ENCODE assay signal across 1 cellular context in the genomic region with DNA sequence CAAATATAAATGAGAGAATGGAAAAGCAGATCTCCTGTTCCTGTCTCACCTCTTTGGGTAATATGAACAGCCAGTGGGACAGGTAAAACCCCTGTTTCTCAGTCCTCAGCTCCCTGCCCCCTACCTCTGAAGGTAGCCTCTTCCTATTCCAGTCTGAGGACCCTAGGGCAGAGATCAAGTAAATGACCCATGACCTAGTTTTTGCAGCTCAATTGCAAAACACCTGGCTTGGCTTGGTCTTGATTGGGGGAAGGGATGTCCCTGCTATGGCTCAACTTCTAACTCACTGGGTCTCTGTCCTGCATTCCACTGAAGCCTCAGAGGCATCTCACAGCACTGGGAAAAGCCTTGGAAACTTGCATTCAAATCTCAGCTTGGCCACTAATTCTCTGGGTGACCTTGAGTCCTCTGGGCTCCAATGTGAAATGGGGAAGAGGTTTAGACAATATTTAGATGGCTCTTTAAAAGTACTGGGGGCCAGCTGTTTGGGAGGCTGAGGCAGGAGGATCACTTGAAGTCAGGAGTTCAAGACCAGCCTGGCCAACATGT.
A peak's percentile ranks its signal among the peaks of the same experiment; 100 is the strongest.
TF ChIP-seq lines count a peak whose summit lies in the region.

No MANE protein-coding gene starts in this region.

TF ChIP-seq in HepG2, 621 proteins besides CTCF, POLR2A, EP300 and RAD21 (continues in another document):
- peak; percentile 83 for TF ChIP-seq RARA (CRISPR knock-in tag; IDR thresholded peaks at IDR 0.05)
- no peak for TF ChIP-seq CENPX (CRISPR knock-in tag; IDR thresholded peaks at IDR 0.05)
- no peak for TF ChIP-seq NFATC3 (CRISPR knock-in tag; IDR thresholded peaks at IDR 0.05)
- no peak for TF ChIP-seq KMT2B (CRISPR knock-in tag; IDR thresholded peaks at IDR 0.05)
- TF ChIP-seq TEAD2 (CRISPR knock-in tag; IDR thresholded peaks at IDR 0.05) = 0 out of 2 replicates have a peak, but pooled peaks have one; percentile 17
- TF ChIP-seq, protein P1, sequence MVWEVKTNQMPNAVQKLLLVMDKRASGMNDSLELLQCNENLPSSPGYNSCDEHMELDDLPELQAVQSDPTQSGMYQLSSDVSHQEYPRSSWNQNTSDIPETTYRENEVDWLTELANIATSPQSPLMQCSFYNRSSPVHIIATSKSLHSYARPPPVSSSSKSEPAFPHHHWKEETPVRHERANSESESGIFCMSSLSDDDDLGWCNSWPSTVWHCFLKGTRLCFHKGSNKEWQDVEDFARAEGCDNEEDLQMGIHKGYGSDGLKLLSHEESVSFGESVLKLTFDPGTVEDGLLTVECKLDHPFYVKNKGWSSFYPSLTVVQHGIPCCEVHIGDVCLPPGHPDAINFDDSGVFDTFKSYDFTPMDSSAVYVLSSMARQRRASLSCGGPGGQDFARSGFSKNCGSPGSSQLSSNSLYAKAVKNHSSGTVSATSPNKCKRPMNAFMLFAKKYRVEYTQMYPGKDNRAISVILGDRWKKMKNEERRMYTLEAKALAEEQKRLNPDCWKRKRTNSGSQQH (CRISPR knock-in tag; IDR thresholded peaks at IDR 0.05; ENCODE audit: low read depth) = no peak
- TF ChIP-seq RORA (CRISPR knock-in tag; IDR thresholded peaks at IDR 0.05) = peak; percentile 89; the same call in 1 of the 2 replicates
- TF ChIP-seq ZNF180 (CRISPR knock-in tag; IDR thresholded peaks at IDR 0.05; ENCODE audit: borderline replicate concordance, low read depth) = no peak
- TF ChIP-seq, protein P2, sequence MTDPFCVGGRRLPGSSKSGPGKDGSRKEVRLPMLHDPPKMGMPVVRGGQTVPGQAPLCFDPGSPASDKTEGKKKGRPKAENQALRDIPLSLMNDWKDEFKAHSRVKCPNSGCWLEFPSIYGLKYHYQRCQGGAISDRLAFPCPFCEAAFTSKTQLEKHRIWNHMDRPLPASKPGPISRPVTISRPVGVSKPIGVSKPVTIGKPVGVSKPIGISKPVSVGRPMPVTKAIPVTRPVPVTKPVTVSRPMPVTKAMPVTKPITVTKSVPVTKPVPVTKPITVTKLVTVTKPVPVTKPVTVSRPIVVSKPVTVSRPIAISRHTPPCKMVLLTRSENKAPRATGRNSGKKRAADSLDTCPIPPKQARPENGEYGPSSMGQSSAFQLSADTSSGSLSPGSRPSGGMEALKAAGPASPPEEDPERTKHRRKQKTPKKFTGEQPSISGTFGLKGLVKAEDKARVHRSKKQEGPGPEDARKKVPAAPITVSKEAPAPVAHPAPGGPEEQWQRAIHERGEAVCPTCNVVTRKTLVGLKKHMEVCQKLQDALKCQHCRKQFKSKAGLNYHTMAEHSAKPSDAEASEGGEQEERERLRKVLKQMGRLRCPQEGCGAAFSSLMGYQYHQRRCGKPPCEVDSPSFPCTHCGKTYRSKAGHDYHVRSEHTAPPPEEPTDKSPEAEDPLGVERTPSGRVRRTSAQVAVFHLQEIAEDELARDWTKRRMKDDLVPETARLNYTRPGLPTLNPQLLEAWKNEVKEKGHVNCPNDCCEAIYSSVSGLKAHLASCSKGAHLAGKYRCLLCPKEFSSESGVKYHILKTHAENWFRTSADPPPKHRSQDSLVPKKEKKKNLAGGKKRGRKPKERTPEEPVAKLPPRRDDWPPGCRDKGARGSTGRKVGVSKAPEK (CRISPR knock-in tag; IDR thresholded peaks at IDR 0.05; ENCODE audit: borderline replicate concordance) = no peak
- peak; percentile 57; the same call in 1 of the 2 replicates for TF ChIP-seq ZMYM4 (CRISPR knock-in tag; IDR thresholded peaks at IDR 0.05)
- no peak for TF ChIP-seq TOE1 (CRISPR knock-in tag; IDR thresholded peaks at IDR 0.05)
- TF ChIP-seq, protein P3, sequence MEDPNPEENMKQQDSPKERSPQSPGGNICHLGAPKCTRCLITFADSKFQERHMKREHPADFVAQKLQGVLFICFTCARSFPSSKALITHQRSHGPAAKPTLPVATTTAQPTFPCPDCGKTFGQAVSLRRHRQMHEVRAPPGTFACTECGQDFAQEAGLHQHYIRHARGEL (CRISPR knock-in tag; IDR thresholded peaks at IDR 0.05) = no peak
- TF ChIP-seq ZEB1 (IDR thresholded peaks at IDR 0.05; ENCODE audit: insufficient replicate concordance, low read depth) = peak; percentile 56
- no peak for TF ChIP-seq SCMH1 (CRISPR knock-in tag; IDR thresholded peaks at IDR 0.05; ENCODE audit: borderline replicate concordance)
- TF ChIP-seq, protein P4, sequence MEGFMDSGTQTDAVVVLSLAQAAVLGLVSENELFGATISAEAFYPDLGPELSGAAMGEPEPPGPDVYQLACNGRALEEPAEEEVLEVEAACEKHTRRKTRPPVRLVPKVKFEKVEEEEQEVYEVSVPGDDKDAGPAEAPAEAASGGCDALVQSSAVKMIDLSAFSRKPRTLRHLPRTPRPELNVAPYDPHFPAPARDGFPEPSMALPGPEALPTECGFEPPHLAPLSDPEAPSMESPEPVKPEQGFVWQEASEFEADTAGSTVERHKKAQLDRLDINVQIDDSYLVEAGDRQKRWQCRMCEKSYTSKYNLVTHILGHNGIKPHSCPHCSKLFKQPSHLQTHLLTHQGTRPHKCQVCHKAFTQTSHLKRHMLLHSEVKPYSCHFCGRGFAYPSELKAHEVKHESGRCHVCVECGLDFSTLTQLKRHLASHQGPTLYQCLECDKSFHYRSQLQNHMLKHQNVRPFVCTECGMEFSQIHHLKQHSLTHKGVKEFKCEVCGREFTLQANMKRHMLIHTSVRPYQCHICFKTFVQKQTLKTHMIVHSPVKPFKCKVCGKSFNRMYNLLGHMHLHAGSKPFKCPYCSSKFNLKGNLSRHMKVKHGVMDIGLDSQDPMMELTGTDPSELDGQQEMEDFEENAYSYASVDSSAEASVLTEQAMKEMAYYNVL (CRISPR knock-in tag; IDR thresholded peaks at IDR 0.05; ENCODE audit: borderline replicate concordance) = no peak
- TF ChIP-seq ZNF33A (CRISPR knock-in tag; IDR thresholded peaks at IDR 0.05; ENCODE audit: borderline replicate concordance) = no peak
- TF ChIP-seq ZNF343 (CRISPR knock-in tag; IDR thresholded peaks at IDR 0.05) = no peak
- TF ChIP-seq ZNF235 (CRISPR knock-in tag; IDR thresholded peaks at IDR 0.05; ENCODE audit: borderline replicate concordance) = no peak
- peak; percentile 99 for TF ChIP-seq HNF4A (CRISPR knock-in tag; IDR thresholded peaks at IDR 0.05)
- TF ChIP-seq, protein P5, sequence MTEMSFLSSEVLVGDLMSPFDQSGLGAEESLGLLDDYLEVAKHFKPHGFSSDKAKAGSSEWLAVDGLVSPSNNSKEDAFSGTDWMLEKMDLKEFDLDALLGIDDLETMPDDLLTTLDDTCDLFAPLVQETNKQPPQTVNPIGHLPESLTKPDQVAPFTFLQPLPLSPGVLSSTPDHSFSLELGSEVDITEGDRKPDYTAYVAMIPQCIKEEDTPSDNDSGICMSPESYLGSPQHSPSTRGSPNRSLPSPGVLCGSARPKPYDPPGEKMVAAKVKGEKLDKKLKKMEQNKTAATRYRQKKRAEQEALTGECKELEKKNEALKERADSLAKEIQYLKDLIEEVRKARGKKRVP (CRISPR knock-in tag; IDR thresholded peaks at IDR 0.05) = no peak
- TF ChIP-seq ZFY (CRISPR knock-in tag; IDR thresholded peaks at IDR 0.05) = no peak; the same call in 1 of the 2 replicates
- TF ChIP-seq PCBP2 (optimal IDR thresholded peaks at IDR 0.05; ENCODE audit: low read depth, low read length, poor library complexity, severe bottlenecking) = no peak
- TF ChIP-seq, protein P6, sequence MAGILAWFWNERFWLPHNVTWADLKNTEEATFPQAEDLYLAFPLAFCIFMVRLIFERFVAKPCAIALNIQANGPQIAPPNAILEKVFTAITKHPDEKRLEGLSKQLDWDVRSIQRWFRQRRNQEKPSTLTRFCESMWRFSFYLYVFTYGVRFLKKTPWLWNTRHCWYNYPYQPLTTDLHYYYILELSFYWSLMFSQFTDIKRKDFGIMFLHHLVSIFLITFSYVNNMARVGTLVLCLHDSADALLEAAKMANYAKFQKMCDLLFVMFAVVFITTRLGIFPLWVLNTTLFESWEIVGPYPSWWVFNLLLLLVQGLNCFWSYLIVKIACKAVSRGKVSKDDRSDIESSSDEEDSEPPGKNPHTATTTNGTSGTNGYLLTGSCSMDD (CRISPR knock-in tag; IDR thresholded peaks at IDR 0.05) = no peak
- TF ChIP-seq ADNP (CRISPR knock-in tag; IDR thresholded peaks at IDR 0.05) = no peak
- no peak for TF ChIP-seq ZNF567 (CRISPR knock-in tag; IDR thresholded peaks at IDR 0.05; ENCODE audit: borderline replicate concordance)
- TF ChIP-seq RXRA (CRISPR knock-in tag; IDR thresholded peaks at IDR 0.05) = peak; percentile 96
- no peak for TF ChIP-seq CHD2 (IDR thresholded peaks at IDR 0.05; ENCODE audit: low read depth, low read length)
- TF ChIP-seq ZNF605 (CRISPR knock-in tag; IDR thresholded peaks at IDR 0.05) = no peak
- no peak for TF ChIP-seq SMARCC2 (IDR thresholded peaks at IDR 0.05)
- no peak for TF ChIP-seq ZSCAN30 (CRISPR knock-in tag; IDR thresholded peaks at IDR 0.05)
- TF ChIP-seq, protein P7, sequence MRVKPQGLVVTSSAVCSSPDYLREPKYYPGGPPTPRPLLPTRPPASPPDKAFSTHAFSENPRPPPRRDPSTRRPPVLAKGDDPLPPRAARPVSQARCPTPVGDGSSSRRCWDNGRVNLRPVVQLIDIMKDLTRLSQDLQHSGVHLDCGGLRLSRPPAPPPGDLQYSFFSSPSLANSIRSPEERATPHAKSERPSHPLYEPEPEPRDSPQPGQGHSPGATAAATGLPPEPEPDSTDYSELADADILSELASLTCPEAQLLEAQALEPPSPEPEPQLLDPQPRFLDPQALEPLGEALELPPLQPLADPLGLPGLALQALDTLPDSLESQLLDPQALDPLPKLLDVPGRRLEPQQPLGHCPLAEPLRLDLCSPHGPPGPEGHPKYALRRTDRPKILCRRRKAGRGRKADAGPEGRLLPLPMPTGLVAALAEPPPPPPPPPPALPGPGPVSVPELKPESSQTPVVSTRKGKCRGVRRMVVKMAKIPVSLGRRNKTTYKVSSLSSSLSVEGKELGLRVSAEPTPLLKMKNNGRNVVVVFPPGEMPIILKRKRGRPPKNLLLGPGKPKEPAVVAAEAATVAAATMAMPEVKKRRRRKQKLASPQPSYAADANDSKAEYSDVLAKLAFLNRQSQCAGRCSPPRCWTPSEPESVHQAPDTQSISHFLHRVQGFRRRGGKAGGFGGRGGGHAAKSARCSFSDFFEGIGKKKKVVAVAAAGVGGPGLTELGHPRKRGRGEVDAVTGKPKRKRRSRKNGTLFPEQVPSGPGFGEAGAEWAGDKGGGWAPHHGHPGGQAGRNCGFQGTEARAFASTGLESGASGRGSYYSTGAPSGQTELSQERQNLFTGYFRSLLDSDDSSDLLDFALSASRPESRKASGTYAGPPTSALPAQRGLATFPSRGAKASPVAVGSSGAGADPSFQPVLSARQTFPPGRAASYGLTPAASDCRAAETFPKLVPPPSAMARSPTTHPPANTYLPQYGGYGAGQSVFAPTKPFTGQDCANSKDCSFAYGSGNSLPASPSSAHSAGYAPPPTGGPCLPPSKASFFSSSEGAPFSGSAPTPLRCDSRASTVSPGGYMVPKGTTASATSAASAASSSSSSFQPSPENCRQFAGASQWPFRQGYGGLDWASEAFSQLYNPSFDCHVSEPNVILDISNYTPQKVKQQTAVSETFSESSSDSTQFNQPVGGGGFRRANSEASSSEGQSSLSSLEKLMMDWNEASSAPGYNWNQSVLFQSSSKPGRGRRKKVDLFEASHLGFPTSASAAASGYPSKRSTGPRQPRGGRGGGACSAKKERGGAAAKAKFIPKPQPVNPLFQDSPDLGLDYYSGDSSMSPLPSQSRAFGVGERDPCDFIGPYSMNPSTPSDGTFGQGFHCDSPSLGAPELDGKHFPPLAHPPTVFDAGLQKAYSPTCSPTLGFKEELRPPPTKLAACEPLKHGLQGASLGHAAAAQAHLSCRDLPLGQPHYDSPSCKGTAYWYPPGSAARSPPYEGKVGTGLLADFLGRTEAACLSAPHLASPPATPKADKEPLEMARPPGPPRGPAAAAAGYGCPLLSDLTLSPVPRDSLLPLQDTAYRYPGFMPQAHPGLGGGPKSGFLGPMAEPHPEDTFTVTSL (CRISPR knock-in tag; IDR thresholded peaks at IDR 0.05; ENCODE audit: borderline replicate concordance) = peak; percentile 63; the same call in 1 of the 2 replicates
- TF ChIP-seq, protein P8, sequence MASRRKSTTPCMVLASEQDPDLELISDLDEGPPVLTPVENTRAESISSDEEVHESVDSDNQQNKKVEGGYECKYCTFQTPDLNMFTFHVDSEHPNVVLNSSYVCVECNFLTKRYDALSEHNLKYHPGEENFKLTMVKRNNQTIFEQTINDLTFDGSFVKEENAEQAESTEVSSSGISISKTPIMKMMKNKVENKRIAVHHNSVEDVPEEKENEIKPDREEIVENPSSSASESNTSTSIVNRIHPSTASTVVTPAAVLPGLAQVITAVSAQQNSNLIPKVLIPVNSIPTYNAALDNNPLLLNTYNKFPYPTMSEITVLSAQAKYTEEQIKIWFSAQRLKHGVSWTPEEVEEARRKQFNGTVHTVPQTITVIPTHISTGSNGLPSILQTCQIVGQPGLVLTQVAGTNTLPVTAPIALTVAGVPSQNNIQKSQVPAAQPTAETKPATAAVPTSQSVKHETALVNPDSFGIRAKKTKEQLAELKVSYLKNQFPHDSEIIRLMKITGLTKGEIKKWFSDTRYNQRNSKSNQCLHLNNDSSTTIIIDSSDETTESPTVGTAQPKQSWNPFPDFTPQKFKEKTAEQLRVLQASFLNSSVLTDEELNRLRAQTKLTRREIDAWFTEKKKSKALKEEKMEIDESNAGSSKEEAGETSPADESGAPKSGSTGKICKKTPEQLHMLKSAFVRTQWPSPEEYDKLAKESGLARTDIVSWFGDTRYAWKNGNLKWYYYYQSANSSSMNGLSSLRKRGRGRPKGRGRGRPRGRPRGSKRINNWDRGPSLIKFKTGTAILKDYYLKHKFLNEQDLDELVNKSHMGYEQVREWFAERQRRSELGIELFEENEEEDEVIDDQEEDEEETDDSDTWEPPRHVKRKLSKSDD (CRISPR knock-in tag; IDR thresholded peaks at IDR 0.05; ENCODE audit: low read depth) = no peak
- TF ChIP-seq CREB1 (IDR thresholded peaks at IDR 0.05) = no peak
- peak; percentile 53; the same call in 1 of the 2 replicates for TF ChIP-seq CREB1 (CRISPR knock-in tag; IDR thresholded peaks at IDR 0.05)
- no peak for TF ChIP-seq ZSCAN20 (CRISPR knock-in tag; IDR thresholded peaks at IDR 0.05; ENCODE audit: borderline replicate concordance)
- no peak for TF ChIP-seq ZNF816 (CRISPR knock-in tag; IDR thresholded peaks at IDR 0.05; ENCODE audit: borderline replicate concordance)
- peak; percentile 50; the same call in 1 of the 2 replicates for TF ChIP-seq CREM (IDR thresholded peaks at IDR 0.05)
- no peak for TF ChIP-seq CREM (CRISPR knock-in tag; IDR thresholded peaks at IDR 0.05)
- no peak for TF ChIP-seq MBNL3 (CRISPR knock-in tag; conservative IDR thresholded peaks at IDR 0.05)
- TF ChIP-seq, protein P9, sequence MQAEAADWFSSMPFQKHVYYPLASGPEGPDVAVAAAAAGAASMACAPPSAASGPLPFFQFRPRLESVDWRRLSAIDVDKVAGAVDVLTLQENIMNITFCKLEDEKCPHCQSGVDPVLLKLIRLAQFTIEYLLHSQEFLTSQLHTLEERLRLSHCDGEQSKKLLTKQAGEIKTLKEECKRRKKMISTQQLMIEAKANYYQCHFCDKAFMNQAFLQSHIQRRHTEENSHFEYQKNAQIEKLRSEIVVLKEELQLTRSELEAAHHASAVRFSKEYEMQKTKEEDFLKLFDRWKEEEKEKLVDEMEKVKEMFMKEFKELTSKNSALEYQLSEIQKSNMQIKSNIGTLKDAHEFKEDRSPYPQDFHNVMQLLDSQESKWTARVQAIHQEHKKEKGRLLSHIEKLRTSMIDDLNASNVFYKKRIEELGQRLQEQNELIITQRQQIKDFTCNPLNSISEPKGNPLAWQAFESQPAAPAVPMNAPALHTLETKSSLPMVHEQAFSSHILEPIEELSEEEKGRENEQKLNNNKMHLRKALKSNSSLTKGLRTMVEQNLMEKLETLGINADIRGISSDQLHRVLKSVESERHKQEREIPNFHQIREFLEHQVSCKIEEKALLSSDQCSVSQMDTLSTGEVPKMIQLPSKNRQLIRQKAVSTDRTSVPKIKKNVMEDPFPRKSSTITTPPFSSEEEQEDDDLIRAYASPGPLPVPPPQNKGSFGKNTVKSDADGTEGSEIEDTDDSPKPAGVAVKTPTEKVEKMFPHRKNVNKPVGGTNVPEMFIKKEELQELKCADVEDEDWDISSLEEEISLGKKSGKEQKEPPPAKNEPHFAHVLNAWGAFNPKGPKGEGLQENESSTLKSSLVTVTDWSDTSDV (CRISPR knock-in tag; IDR thresholded peaks at IDR 0.05) = no peak
- TF ChIP-seq ZNF569 (CRISPR knock-in tag; IDR thresholded peaks at IDR 0.05; ENCODE audit: borderline replicate concordance) = no peak
- no peak for TF ChIP-seq FIP1L1 (IDR thresholded peaks at IDR 0.05; ENCODE audit: borderline replicate concordance, insufficient read depth, low read depth, low read length)
